22 cellular contexts compared by ENCODE assay signal in the genomic region with DNA sequence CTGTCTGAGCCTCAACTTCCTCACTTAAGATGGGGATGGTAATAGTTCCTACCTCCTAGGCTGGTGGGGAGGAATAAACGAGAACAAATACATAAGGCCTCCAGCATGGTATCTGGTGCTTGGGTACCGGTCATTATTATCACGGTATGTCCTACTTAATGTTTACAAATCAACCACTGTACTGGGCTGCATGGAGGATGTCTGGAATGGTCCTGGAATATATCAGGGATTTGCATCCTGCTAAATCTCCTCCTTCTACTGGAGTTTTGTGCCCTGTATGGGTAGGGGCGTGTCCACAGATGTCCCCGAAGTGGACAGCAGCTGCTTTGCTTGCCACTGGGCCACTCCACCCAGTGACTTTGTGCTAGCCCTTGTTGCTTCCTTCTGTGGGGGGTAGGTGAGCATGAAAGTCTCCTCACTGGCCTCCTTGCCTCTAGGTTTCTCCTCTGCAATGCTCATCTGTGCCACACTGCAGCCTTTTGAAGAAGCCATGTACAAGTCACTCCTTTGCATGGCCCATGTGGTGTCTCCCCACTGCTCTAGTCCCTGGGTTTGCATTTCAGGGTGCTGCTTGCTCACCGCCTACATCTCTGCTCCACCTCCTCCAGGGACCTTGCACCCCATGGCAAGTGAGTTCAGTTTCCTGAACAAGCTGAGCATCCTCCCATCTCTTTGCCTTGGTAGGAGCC. TPM values are rescaled to one million over a fixed set of nuclear protein-coding genes. Genes with fewer than 3 reads are reported as not detected.
A peak's percentile ranks its signal among the peaks of the same experiment; 100 is the strongest.
DNase-seq lines count a peak whose midpoint lies in the region; ATAC-seq, FAIRE-seq and TF ChIP-seq lines count a peak whose summit lies in the region.
"Had no signal": no experiment of that assay in that cellular context is flagged by ENCODE, and none has a peak within 500 bp of the region (broad histone marks: within the 10 kb centered on the region; RNA-seq: fewer than 3 reads in every experiment).

No MANE protein-coding gene starts in this region.

- H3K27me3 ChIP-seq in CD8-positive, alpha-beta memory T cell (ENCODE audit: insufficient read depth, low read length, poor library complexity, severe bottlenecking) = no peaks in the 10 kb centered on the region
- H3K27me3 ChIP-seq in bronchial epithelial cell (ENCODE audit: control insufficient read depth, insufficient read depth, low read length) (no peaks in the 10 kb centered on the region), neuronal stem cell (ENCODE audit: control insufficient read depth in 3 of 3, insufficient read depth in 3 of 3, low read depth in 1 of 3, low read length in 3 of 3) (peaks cover 0 to 31% (median 3%) of the 10 kb centered on the region in 3 experiments)
- H3K27me3 ChIP-seq: MG63, ovary had no signal

- no peak overlapping the region for H3K9ac ChIP-seq in neuronal stem cell (ENCODE audit: low read depth, low read length, poor library complexity)
- H3K9ac ChIP-seq: SK-N-SH had no signal

- H3K23ac ChIP-seq in neuronal stem cell (ENCODE audit: low read depth, low read length, poor library complexity) = no peak overlapping the region

- no peak overlapping the region for H2BK120ac ChIP-seq in neuronal stem cell (ENCODE audit: low read depth, low read length)

- DNase-seq in CD14-positive monocyte (ENCODE audit: low spot score) = no peak
- DNase-seq in CD8-positive, alpha-beta memory T cell = peak in 4 of 5 donors; percentile 21 to 63 (median 29)
- DNase-seq in bronchial epithelial cell (ENCODE audit: low read depth) = no peak
- DNase-seq in neuronal stem cell (ENCODE audit: low spot score) = no peak
- DNase-seq in NCI-H524 (lab: John Stamatoyannopoulos, UW) = no peak
- no peak for DNase-seq in GDM1 (lab: John Stamatoyannopoulos, UW)
- DNase-seq: activated CD4-positive, alpha-beta T cell treated with anti-CD3 and anti-CD28 coated beads for 4 hours; activated naive CD4-positive, alpha-beta T cell treated with Interleukin-2 at 50 U/mL for 16 hours; GF-D8; H9; left ventricle myocardium superior; MG63; mucosa of descending colon; NCI-H187 treated with DMSO at 0.1 percent for 48 hours; ovary; SK-N-SH; stimulated activated naive CD8-positive, alpha-beta T cell treated with anti-CD3 and anti-CD28 coated beads, Interleukin-15, Interleukin-2, amounts not matched to agents 100 U/mL and 50 U/mL, for 24 hours; trophoblast cell had no signal

- H3K4me2 ChIP-seq in neuronal stem cell (ENCODE audit: insufficient read depth, low read length, poor library complexity, severe bottlenecking) = no peak overlapping the region
- H3K4me2 ChIP-seq: SK-N-SH had no signal

- no peak overlapping the region for H4K91ac ChIP-seq in neuronal stem cell (ENCODE audit: low read depth, low read length, poor library complexity)

- no peak overlapping the region for H2BK5ac ChIP-seq in neuronal stem cell (ENCODE audit: low read length)

- H3K27ac ChIP-seq in CD8-positive, alpha-beta memory T cell (ENCODE audit: low read depth, low read length) = no peak overlapping the region
- H3K27ac ChIP-seq in neuronal stem cell (replicated peaks; ENCODE audit: low read length) = no peak overlapping the region

- peak; percentile 7 for FAIRE-seq in bronchial epithelial cell (lab: Jason Lieb, UNC)
- FAIRE-seq: astrocyte had no signal

- intact Hi-C loops in CD14-positive monocyte (cut with micrococcal nuclease) = no loop called here

- H3K9me3 Mint-ChIP-seq in CD14-positive monocyte (peaks cover 0 to 2% (median 0%) of the 10 kb centered on the region in 7 donors), nephron (no peaks in the 10 kb centered on the region)
- no peaks in the 10 kb centered on the region for H3K9me3 Mint-ChIP-seq in CD8-positive, alpha-beta memory T cell
- H3K9me3 Mint-ChIP-seq: H9 had no signal

- no peak overlapping the region for H2AFZ ChIP-seq in neuronal stem cell (ENCODE audit: low read length)

- WGBS in neuronal stem cell (ENCODE audit: extremely low coverage in 2 of 2, insufficient read length in 2 of 2, insufficient replicate concordance in 1 of 2), 2 donors = no CpG with 5 or more reads among the region's 6 CpGs

- H3K27me3 Mint-ChIP-seq in CD14-positive monocyte (ENCODE audit: low read depth in 3 of 3) (peaks cover 10 to 31% (median 14%) of the 10 kb centered on the region in 3 donors), nephron (ENCODE audit: low read depth) (peaks cover 35% of the 10 kb centered on the region)
- H3K27me3 Mint-ChIP-seq in CD8-positive, alpha-beta memory T cell = peaks cover 5 to 11% of the 10 kb centered on the region in 2 donors

- H3K4ac ChIP-seq in neuronal stem cell (ENCODE audit: low read length) = no peak overlapping the region

- H3K18ac ChIP-seq in neuronal stem cell (ENCODE audit: low read length) = no peak overlapping the region

- peaks cover 3 to 9% of the 10 kb centered on the region in 2 donors for H3K36me3 Mint-ChIP-seq in CD14-positive monocyte
- H3K36me3 Mint-ChIP-seq in CD8-positive, alpha-beta memory T cell = peaks cover 0 to 15% (median 0%) of the 10 kb centered on the region in 3 donors
- H3K36me3 Mint-ChIP-seq in nephron (ENCODE audit: low read depth) = no peaks in the 10 kb centered on the region

- no peak overlapping the region for H2AK5ac ChIP-seq in neuronal stem cell (ENCODE audit: low read depth, low read length)

- peaks cover 28% of the 10 kb centered on the region for H3K4me1 ChIP-seq in CD8-positive, alpha-beta memory T cell (ENCODE audit: insufficient read depth, low read length)
- peaks cover 7 to 11% of the 10 kb centered on the region in 2 donors for H3K4me1 ChIP-seq in neuronal stem cell (ENCODE audit: control insufficient read depth in 2 of 2, insufficient read depth in 1 of 2, low read depth in 1 of 2, low read length in 2 of 2)

- TF ChIP-seq CTCF in CD14-positive monocyte (IDR thresholded peaks at IDR 0.05) = no peak
- no peak for TF ChIP-seq CTCF in bronchial epithelial cell (IDR thresholded peaks at IDR 0.05; ENCODE audit: insufficient read depth, low read length, severe bottlenecking)
- TF ChIP-seq CTCF in nephron (IDR thresholded peaks at IDR 0.05; ENCODE audit: unreplicated experiment in 3 of 3) = no peak

- CTCF ChIA-PET in CD8-positive, alpha-beta memory T cell (lab: Charles Lee) = interaction anchor here (0.8 to 1.5 kb wide), 3 partner anchors 79 to 277 kb away, joined by 3 to 4 read pairs (median 4); no protein-coding TSS in a partner anchor

- no peaks in the 10 kb centered on the region for H3K9me3 ChIP-seq in CD8-positive, alpha-beta memory T cell (ENCODE audit: low read length)
- H3K9me3 ChIP-seq in neuronal stem cell (replicated peaks in 1 of 2; ENCODE audit: control insufficient read depth in 2 of 2, insufficient read depth in 1 of 2, low read depth in 1 of 2, low read length in 2 of 2) = no peaks in the 10 kb centered on the region
- H3K9me3 ChIP-seq: MG63, mucosa of descending colon, ovary, SK-N-SH had no signal

- no peak overlapping the region for H2BK12ac ChIP-seq in neuronal stem cell (ENCODE audit: low read length)

- POLR2A ChIA-PET in CD8-positive, alpha-beta memory T cell (lab: Charles Lee) = interaction anchor here (1.2 kb wide), 1 partner anchor 84 kb away, joined by 4 read pairs; no protein-coding TSS in a partner anchor

- H3K27ac Mint-ChIP-seq in CD14-positive monocyte = peak overlapping the region in 4 of 7 donors; percentile 51 to 94 (median 72)
- H3K27ac Mint-ChIP-seq in CD8-positive, alpha-beta memory T cell = peak overlapping the region; percentile 87 to 98 (median 93)
- peak overlapping the region in 1 of 3 experiments; percentile 84 for H3K27ac Mint-ChIP-seq in nephron
- H3K27ac Mint-ChIP-seq: H9 had no signal

- peaks cover 39% of the 10 kb centered on the region for H3K4me1 Mint-ChIP-seq in CD14-positive monocyte
- peaks cover 36 to 43% (median 42%) of the 10 kb centered on the region in 3 donors for H3K4me1 Mint-ChIP-seq in CD8-positive, alpha-beta memory T cell
- peaks cover 39% of the 10 kb centered on the region for H3K4me1 Mint-ChIP-seq in nephron

- H3K36me3 ChIP-seq in CD8-positive, alpha-beta memory T cell (ENCODE audit: insufficient read depth, low read length) = no peaks in the 10 kb centered on the region
- H3K36me3 ChIP-seq in bronchial epithelial cell (ENCODE audit: control insufficient read depth, insufficient read depth, low read length) (no peaks in the 10 kb centered on the region), neuronal stem cell (replicated peaks in 1 of 2; ENCODE audit: control insufficient read depth in 2 of 2, insufficient read depth in 2 of 2, low read length in 2 of 2) (no peaks in the 10 kb centered on the region)
- H3K36me3 ChIP-seq: MG63, ovary had no signal

- H3K4me3 ChIP-seq in CD8-positive, alpha-beta memory T cell (ENCODE audit: low read length) = no peak overlapping the region
- H3K4me3 ChIP-seq in bronchial epithelial cell (ENCODE audit: low read depth, low read length) (no peak overlapping the region), neuronal stem cell (ENCODE audit: low read length in 2 of 2) (no peak overlapping the region)
- H3K4me3 ChIP-seq: MG63, mucosa of descending colon, ovary had no signal

- no peak overlapping the region for H4K8ac ChIP-seq in neuronal stem cell (ENCODE audit: low read depth, low read length)

- peaks cover 4% of the 10 kb centered on the region for H3K79me1 ChIP-seq in neuronal stem cell (ENCODE audit: low read depth, low read length)

- H2BK15ac ChIP-seq in neuronal stem cell (ENCODE audit: low read length) = no peak overlapping the region

- peak overlapping the region in 1 of 2 donors; percentile 62 for H3K4me3 Mint-ChIP-seq in CD14-positive monocyte
- peak overlapping the region in 6 of 7 donors; percentile 76 to 88 (median 82) for H3K4me3 Mint-ChIP-seq in CD8-positive, alpha-beta memory T cell
- peak overlapping the region in 2 of 3 experiments; percentile 90 to 92 for H3K4me3 Mint-ChIP-seq in nephron

- no peak for ATAC-seq in HG03139 (IDR thresholded peaks at IDR 0.05; ENCODE audit: unreplicated experiment)
- ATAC-seq: left ventricle myocardium superior; mucosa of descending colon; sciatic nerve; stimulated activated naive CD8-positive, alpha-beta T cell treated with anti-CD3 and anti-CD28 coated beads, Interleukin-15, Interleukin-2, amounts not matched to agents 100 U/mL and 50 U/mL, for 24 hours had no signal

- H3K14ac ChIP-seq in neuronal stem cell (ENCODE audit: low read length) = no peak overlapping the region

RNA-seq across cellular contexts. Expression of a gene that starts 2.2 kb away (rescaled TPM):
- polyA plus RNA-seq in CD14-positive monocyte = under 1 TPM; 0.85 to 0.93 TPM
- total RNA-seq in CD8-positive, alpha-beta memory T cell = 10 to 100 TPM; 23.6 to 24.4 TPM
- 1.0 TPM for polyA plus RNA-seq in CD8-positive, alpha-beta memory T cell
- 21.1 and 22.3 TPM in 2 replicates for total RNA-seq in bronchial epithelial cell
- 29.4 TPM for polyA plus RNA-seq in neuronal stem cell (2013, experiment 1 of 2)
- polyA plus RNA-seq in neuronal stem cell (2013, experiment 2 of 2) = 31.2 TPM

Comparison
In these comparisons a context has a peak if more than half of its experiments do, and no peak if none do; other contexts are left out.
1. DNase-seq: peak in CD8-positive, alpha-beta memory T cell (4 of 5); none in CD14-positive monocyte (single experiment), bronchial epithelial cell (single experiment), neuronal stem cell (single experiment), NCI-H524 (0 of 2) and GDM1 (single experiment).